Comparison of ENCODE assay signal across 11 cellular contexts in genomic region chr17:30422171-30422570, GRCh38. TPM values are rescaled to one million over a fixed set of nuclear protein-coding genes. Genes with fewer than 3 reads are reported as not detected.
DNase-seq lines count a peak whose midpoint lies in the region; TF ChIP-seq lines count a peak whose summit lies in the region.
"Had no signal": no experiment of that assay in that cellular context is flagged by ENCODE, and none has a peak within 500 bp of the region (broad histone marks: within the 10 kb centered on the region; RNA-seq: fewer than 3 reads in every experiment).

No MANE protein-coding gene starts in this region.

- H3K27ac ChIP-seq in mesendoderm (ENCODE audit: low read depth, low read length) (no peak overlapping the region), OCI-LY7 (ENCODE audit: low read depth, low read length, poor library complexity, severe bottlenecking) (no peak overlapping the region)
- H3K27ac ChIP-seq: BLaER1 had no signal

- no peak overlapping the region for H3K23ac ChIP-seq in mesendoderm (ENCODE audit: low read length)

- no peak overlapping the region for H2AK5ac ChIP-seq in mesendoderm (ENCODE audit: low read length)

- H2BK15ac ChIP-seq in mesendoderm (replicated peaks; ENCODE audit: low read depth): no peak overlapping the region

- CTCF ChIA-PET in OCI-LY7 (lab: Charles Lee; ENCODE audit: unreplicated experiment): no interaction called here

- H3K36me3 ChIP-seq in adipocyte (ENCODE audit: control insufficient read depth, insufficient read depth, low read length, severe bottlenecking): peaks cover 27% of the 10 kb centered on the region
- H3K36me3 ChIP-seq in mesendoderm (ENCODE audit: control insufficient read depth, insufficient read depth, low read length): no peaks in the 10 kb centered on the region
- H3K36me3 ChIP-seq in OCI-LY7 (ENCODE audit: insufficient read depth, low read length): peaks cover 10% of the 10 kb centered on the region

- POLR2A ChIA-PET in OCI-LY7 (lab: Charles Lee): no interaction called here

- H2BK5ac ChIP-seq in mesendoderm (ENCODE audit: low read length): no peak overlapping the region

- no peak overlapping the region for H3K9ac ChIP-seq in adipocyte (ENCODE audit: low read length)
- no peak overlapping the region for H3K9ac ChIP-seq in mesendoderm (ENCODE audit: low read length)
- H3K9ac ChIP-seq: BLaER1 had no signal

- H3K18ac ChIP-seq in mesendoderm (ENCODE audit: low read length): no peak overlapping the region

- no peak overlapping the region for H4K8ac ChIP-seq in mesendoderm (ENCODE audit: low read depth, low read length)

- H3K4me1 ChIP-seq in adipocyte (ENCODE audit: control insufficient read depth, insufficient read depth, low read length) (peaks cover 3% of the 10 kb centered on the region), mesendoderm (ENCODE audit: control insufficient read depth, low read depth, low read length) (no peaks in the 10 kb centered on the region), OCI-LY7 (ENCODE audit: insufficient read depth, low read length, poor library complexity, severe bottlenecking) (no peaks in the 10 kb centered on the region)
- H3K4me1 ChIP-seq: BLaER1 had no signal

- BruUV-seq in OCI-LY7 (replicated peaks; lab: Mats Ljungman, UMichigan): no TSS peak

- H4K5ac ChIP-seq in mesendoderm (ENCODE audit: low read length): no peak overlapping the region

- H3K4me2 ChIP-seq in mesendoderm (ENCODE audit: low read length): no peak overlapping the region
- no peak overlapping the region for H3K4me2 ChIP-seq in OCI-LY7 (ENCODE audit: low read length)
- H3K4me2 ChIP-seq: BLaER1 had no signal

- H3K9me2 ChIP-seq in OCI-LY7 (ENCODE audit: insufficient read depth, low read length): no peaks in the 10 kb centered on the region

- H3K9me3 ChIP-seq in adipocyte (ENCODE audit: control insufficient read depth, low read length): no peaks in the 10 kb centered on the region
- H3K9me3 ChIP-seq in OCI-LY7 (ENCODE audit: low read length): no peaks in the 10 kb centered on the region
- H3K9me3 ChIP-seq: BLaER1, HAP-1 had no signal

- H3K4ac ChIP-seq in mesendoderm (ENCODE audit: low read depth, low read length): no peak overlapping the region

- TF ChIP-seq CTCF in AG10803 (conservative IDR thresholded peaks at IDR 0.05; ENCODE audit: low read length) (no peak), OCI-LY7 (conservative IDR thresholded peaks at IDR 0.05; ENCODE audit: low read length) (no peak)

- H3K4me3 ChIP-seq in AG10803 (ENCODE audit: low read length) (no peak overlapping the region), adipocyte (ENCODE audit: low read length) (no peak overlapping the region), mesendoderm (ENCODE audit: low read length) (no peak overlapping the region), OCI-LY7 (ENCODE audit: low read depth, low read length, poor library complexity, severe bottlenecking) (no peak overlapping the region)
- H3K4me3 ChIP-seq: BLaER1, HAP-1 had no signal

- H3K79me2 ChIP-seq in mesendoderm (ENCODE audit: control insufficient read depth, insufficient read depth, low read length): no peaks in the 10 kb centered on the region
- H3K79me2 ChIP-seq in OCI-LY7 (ENCODE audit: insufficient read depth, low read depth, low read length): no peaks in the 10 kb centered on the region

- H3K79me1 ChIP-seq in mesendoderm (ENCODE audit: low read length): no peaks in the 10 kb centered on the region

- intact Hi-C loops in OCI-LY7 (cut with micrococcal nuclease; ENCODE audit: unreplicated experiment): no loop called here

- H2AFZ ChIP-seq in OCI-LY7 (ENCODE audit: low read length): no peak overlapping the region

- H3K27me3 ChIP-seq in adipocyte (replicated peaks; ENCODE audit: control insufficient read depth, insufficient read depth, low read length) (no peaks in the 10 kb centered on the region), mesendoderm (ENCODE audit: insufficient read depth, low read length, poor library complexity) (no peaks in the 10 kb centered on the region)
- H3K27me3 ChIP-seq: BLaER1 had no signal

- no peak overlapping the region for H3K56ac ChIP-seq in mesendoderm (ENCODE audit: low read length)

- DNase-seq in AG10803 (ENCODE audit: low read depth) (peak; percentile 7), GF-D8 (lab: John Stamatoyannopoulos, UW) (peak; percentile 14), adipocyte (ENCODE audit: low read depth) (peak; percentile 24), mesendoderm (peak; percentile 60), HuH-7.5 (ENCODE audit: low spot score) (no peak), NCI-H1092 treated with DMSO at 0.1 percent for 48 hours (lab: John Stamatoyannopoulos, UW) (no peak), OCI-LY7 (ENCODE audit: low spot score) (no peak)
- DNase-seq: CD8-positive, alpha-beta memory T cell; DMS53 had no signal

- no peak overlapping the region for H2BK120ac ChIP-seq in mesendoderm (ENCODE audit: low read depth, low read length)

- no peaks in the 10 kb centered on the region for H4K20me1 ChIP-seq in OCI-LY7 (ENCODE audit: insufficient read depth, low read length)
- H4K20me1 ChIP-seq: BLaER1 had no signal

RNA-seq across cellular contexts. Expression of gene CPD, which starts 43.4 kb away (rescaled TPM):
- polyA plus RNA-seq in mesendoderm (2013, experiment 1 of 2): 17.9 TPM
- 16.7 TPM for polyA plus RNA-seq in mesendoderm (2013, experiment 2 of 2)
- total RNA-seq in OCI-LY7 (2014; rRNA removed; shearing (Covaris generic)): 16.4 and 20.7 TPM in 2 replicates
- 22.4 and 24.0 TPM in 2 replicates for total RNA-seq in OCI-LY7 (2022)

RNA-seq across cellular contexts. Expression of gene GOSR1, which starts 55.0 kb away (rescaled TPM):
- polyA plus RNA-seq in mesendoderm (2013, experiment 1 of 2): 34.3 TPM
- 33.4 TPM for polyA plus RNA-seq in mesendoderm (2013, experiment 2 of 2)
- total RNA-seq in OCI-LY7 (2014; rRNA removed; shearing (Covaris generic)): 15.9 and 17.0 TPM in 2 replicates
- total RNA-seq in OCI-LY7 (2022): 49.8 and 49.9 TPM in 2 replicates

Comparison
In these comparisons a context has a peak if more than half of its experiments do, and no peak if none do; other contexts are left out.
1. DNase-seq: peak in AG10803 (single experiment), GF-D8 (single experiment), adipocyte (single experiment) and mesendoderm (single experiment); none in HuH-7.5 (single experiment), NCI-H1092 treated with DMSO at 0.1 percent for 48 hours (single experiment) and OCI-LY7 (single experiment).